ENCODE assay signal across 27 cellular contexts in genomic region chr1:84940481-84940880, GRCh38. TPM values are rescaled to one million over a fixed set of nuclear protein-coding genes. Genes with fewer than 3 reads are reported as not detected.
"Had no signal": no experiment of that assay in that cellular context is flagged by ENCODE, and none has a peak within 500 bp of the region (broad histone marks: within the 10 kb centered on the region; RNA-seq: fewer than 3 reads in every experiment).

No MANE protein-coding gene starts in this region.

- DNase-seq: activated CD4-positive, alpha-beta T cell treated with anti-CD3 and anti-CD28 coated beads, Interleukin-2, amount 10 ng/mL, durations not matched to agents 7 days and 5 days; activated CD8-positive, alpha-beta memory T cell treated with anti-CD3 and anti-CD28 coated beads, Interleukin-2, amount 50 U/mL, for 4 hours; activated CD8-positive, alpha-beta T cell treated with anti-CD3 and anti-CD28 coated beads, Interleukin-2, amount 10 ng/mL, durations not matched to agents 7 days and 5 days; activated naive CD4-positive, alpha-beta T cell treated with anti-CD3 and anti-CD28 coated beads, Interleukin-2, amount 10 ng/mL, durations not matched to agents 7 days and 5 days; activated naive CD8-positive, alpha-beta T cell treated with anti-CD3 and anti-CD28 coated beads, Interleukin-2, amount 50 U/mL, for 24 hours; activated T-cell treated with anti-CD3 and anti-CD28 coated beads, Interleukin-2, amount 50 U/mL, for 4 hours; anterior cingulate cortex; effector memory CD8-positive, alpha-beta T cell; foreskin melanocyte; glutamatergic neuron; hippocampal formation; left colon; lower lobe of right lung; stimulated activated CD4-positive, alpha-beta T cell treated with anti-CD3 and anti-CD28 coated beads, Interleukin-12 subunit alpha, Interleukin-12 subunit beta, amount 100 ng/mL, for 4 hours; stimulated activated CD4-positive, alpha-beta T cell treated with anti-CD3 and anti-CD28 coated beads, Interleukin-1b, Interleukin-23, amount 100 ng/mL, for 48 hours; stimulated activated naive CD8-positive, alpha-beta T cell treated with anti-CD3 and anti-CD28 coated beads, Interleukin-15, Interleukin-2, amounts not matched to agents 100 U/mL and 50 U/mL, for 24 hours; substantia nigra; T-helper 9 cell; tibial artery had no signal

- H3K9me3 ChIP-seq: lower lobe of right lung, neutrophil, tibial artery had no signal

- H3K9me3 Mint-ChIP-seq: activated CD4-positive, alpha-beta T cell treated with anti-CD3 and anti-CD28 coated beads, Interleukin-2, amount 10 ng/mL, durations not matched to agents 7 days and 5 days; activated naive CD4-positive, alpha-beta T cell treated with anti-CD3 and anti-CD28 coated beads, Interleukin-2, amount 10 ng/mL, durations not matched to agents 7 days and 5 days; activated naive CD8-positive, alpha-beta T cell treated with anti-CD3 and anti-CD28 coated beads, Interleukin-2, amount 50 U/mL, for 24 hours; activated T-cell treated with anti-CD3 and anti-CD28 coated beads, Interleukin-2, amount 50 U/mL, for 4 hours; dendritic cell treated with granulocyte-macrophage colony-stimulating factor and Interleukin-4, amounts not matched to agents 40 ng/mL and 50 ng/mL, for 4 days; effector memory CD8-positive, alpha-beta T cell; mesothelial cell of epicardium; natural killer cell treated with Interleukin-12 subunit alpha and Interleukin-12 subunit beta and Interleukin-15 and Interleukin-18, amount 100 ng/mL, for 72 hours had no signal

- H3K4me1 ChIP-seq: parathyroid adenoma had no signal

- ATAC-seq: activated CD8-positive, alpha-beta T cell treated with anti-CD3 and anti-CD28 coated beads, Interleukin-2, amount 10 ng/mL, durations not matched to agents 7 days and 5 days; activated naive CD8-positive, alpha-beta T cell treated with anti-CD3 and anti-CD28 coated beads, Interleukin-2, amount 50 U/mL, for 24 hours; activated T-cell treated with anti-CD3 and anti-CD28 coated beads, Interleukin-2, amount 50 U/mL, for 4 hours; effector memory CD8-positive, alpha-beta T cell; left colon; lower lobe of right lung; natural killer cell treated with Interleukin-12 subunit alpha and Interleukin-12 subunit beta and Interleukin-15 and Interleukin-18, amount 100 ng/mL, for 72 hours; stimulated activated naive CD8-positive, alpha-beta T cell treated with anti-CD3 and anti-CD28 coated beads, Interleukin-15, Interleukin-2, amounts not matched to agents 100 U/mL and 50 U/mL, for 24 hours had no signal

- H2AFZ ChIP-seq: parathyroid adenoma had no signal

- H3K79me2 ChIP-seq: parathyroid adenoma had no signal

- H3K9ac ChIP-seq: parathyroid adenoma had no signal

- H3K36me3 ChIP-seq: cardiac muscle cell, lower lobe of right lung, neutrophil, tibial artery had no signal

- H3K4me3 ChIP-seq: cardiac muscle cell, lower lobe of right lung, tibial artery had no signal

- H3K27me3 Mint-ChIP-seq: activated CD4-positive, alpha-beta T cell treated with anti-CD3 and anti-CD28 coated beads, Interleukin-2, amount 10 ng/mL, durations not matched to agents 7 days and 5 days; activated naive CD8-positive, alpha-beta T cell treated with anti-CD3 and anti-CD28 coated beads, Interleukin-2, amount 50 U/mL, for 24 hours; effector memory CD8-positive, alpha-beta T cell had no signal

- H3K27ac ChIP-seq: cardiac muscle cell, lower lobe of right lung, neutrophil, parathyroid adenoma, tibial artery had no signal

- H3K27ac Mint-ChIP-seq: activated CD4-positive, alpha-beta T cell treated with anti-CD3 and anti-CD28 coated beads, Interleukin-2, amount 10 ng/mL, durations not matched to agents 7 days and 5 days; activated CD8-positive, alpha-beta T cell treated with anti-CD3 and anti-CD28 coated beads, Interleukin-2, amount 10 ng/mL, durations not matched to agents 7 days and 5 days; activated naive CD4-positive, alpha-beta T cell treated with anti-CD3 and anti-CD28 coated beads, Interleukin-2, amount 10 ng/mL, durations not matched to agents 7 days and 5 days; activated naive CD8-positive, alpha-beta T cell treated with anti-CD3 and anti-CD28 coated beads, Interleukin-2, amount 50 U/mL, for 24 hours; dendritic cell treated with granulocyte-macrophage colony-stimulating factor and Interleukin-4, amounts not matched to agents 40 ng/mL and 50 ng/mL, for 4 days; effector memory CD8-positive, alpha-beta T cell; mesothelial cell of epicardium; natural killer cell treated with Interleukin-12 subunit alpha and Interleukin-12 subunit beta and Interleukin-15 and Interleukin-18, amount 100 ng/mL, for 72 hours had no signal

- H3K36me3 Mint-ChIP-seq: activated naive CD4-positive, alpha-beta T cell treated with anti-CD3 and anti-CD28 coated beads, Interleukin-2, amount 10 ng/mL, durations not matched to agents 7 days and 5 days; mesothelial cell of epicardium; natural killer cell treated with Interleukin-12 subunit alpha and Interleukin-12 subunit beta and Interleukin-15 and Interleukin-18, amount 100 ng/mL, for 72 hours had no signal

- H3K4me3 Mint-ChIP-seq: activated CD4-positive, alpha-beta T cell treated with anti-CD3 and anti-CD28 coated beads, Interleukin-2, amount 10 ng/mL, durations not matched to agents 7 days and 5 days; activated CD8-positive, alpha-beta T cell treated with anti-CD3 and anti-CD28 coated beads, Interleukin-2, amount 10 ng/mL, durations not matched to agents 7 days and 5 days; activated naive CD4-positive, alpha-beta T cell treated with anti-CD3 and anti-CD28 coated beads, Interleukin-2, amount 10 ng/mL, durations not matched to agents 7 days and 5 days; activated naive CD8-positive, alpha-beta T cell treated with anti-CD3 and anti-CD28 coated beads, Interleukin-2, amount 50 U/mL, for 24 hours; activated T-cell treated with anti-CD3 and anti-CD28 coated beads, Interleukin-2, amount 50 U/mL, for 4 hours; dendritic cell treated with granulocyte-macrophage colony-stimulating factor and Interleukin-4, amounts not matched to agents 40 ng/mL and 50 ng/mL, for 4 days; effector memory CD8-positive, alpha-beta T cell; mesothelial cell of epicardium; natural killer cell treated with Interleukin-12 subunit alpha and Interleukin-12 subunit beta and Interleukin-15 and Interleukin-18, amount 100 ng/mL, for 72 hours had no signal

- H3K27me3 ChIP-seq: cardiac muscle cell, neutrophil, tibial artery had no signal

- FAIRE-seq: islet of Langerhans had no signal

RNA-seq across cellular contexts. Expression of gene LPAR3, which starts 47.5 kb away (rescaled TPM):
- total RNA-seq: chondrocyte had no signal

RNA-seq across cellular contexts. Expression of gene MCOLN2, which starts 56.4 kb away (rescaled TPM):
- total RNA-seq: cardiac muscle cell, chondrocyte had no signal
- polyA plus RNA-seq: cardiac muscle cell had no signal
